26 cellular contexts compared by ENCODE assay signal in genomic region chr7:110766874-110767273, GRCh38.
DNase-seq lines count a peak whose midpoint lies in the region; ATAC-seq, FAIRE-seq and TF ChIP-seq lines count a peak whose summit lies in the region.
"Had no signal": no experiment of that assay in that cellular context is flagged by ENCODE, and none has a peak within 500 bp of the region (broad histone marks: within the 10 kb centered on the region; RNA-seq: fewer than 3 reads in every experiment).

No MANE protein-coding gene starts in this region.

- DNase-seq in SIG-M5 treated with dmso at 0.1 percent for 504 hours (lab: John Stamatoyannopoulos, UW; ENCODE audit: unreplicated experiment), result peak; percentile 44
- no peak for DNase-seq in SIG-M5 (lab: John Stamatoyannopoulos, UW)
- DNase-seq in PC-9, result peak in 1 of 2 experiments; percentile 88
- peak; percentile 55 for DNase-seq in foreskin melanocyte
- DNase-seq in NCI-H82 treated with DMSO at 0.1 percent for 48 hours (lab: John Stamatoyannopoulos, UW; ENCODE audit: unreplicated experiment), result no peak
- DNase-seq in HTR-8/SVneo (ENCODE audit: insufficient read length, low spot score), result no peak
- DNase-seq: activated CD4-positive, alpha-beta memory T cell treated with anti-CD3 and anti-CD28 coated beads, Interleukin-2, amount 10 ng/mL, durations not matched to agents 7 days and 5 days; activated naive CD8-positive, alpha-beta T cell treated with anti-CD3 and anti-CD28 coated beads, Interleukin-2, amount 10 ng/mL, durations not matched to agents 7 days and 5 days; cerebellar nuclear complex; EL; H9; immature natural killer cell; left ventricle myocardium superior; naive thymus-derived CD4-positive, alpha-beta T cell; NCI-H1092 treated with DMSO at 0.1 percent for 48 hours; NCI-H2171 treated with DMSO at 0.1 percent for 48 hours; NCI-H774; nucleus accumbens had no signal

- H3K4me2 ChIP-seq in PC-9, result peak overlapping the region; percentile 52
- H3K4me2 ChIP-seq: BLaER1 treated with 17β-estradiol and CSF1 and Interleukin-3, amounts not matched to agents 10 nM and 100 nM; hepatocyte had no signal

- no peaks in the 10 kb centered on the region for H3K9me2 ChIP-seq in PC-9 (ENCODE audit: insufficient read depth)

- BruUV-seq in PC-9 (replicated peaks; lab: Mats Ljungman, UMichigan), result no TSS peak

- no peaks in the 10 kb centered on the region for H3K79me2 ChIP-seq in PC-9 (ENCODE audit: low read depth)
- H3K79me2 ChIP-seq: hepatocyte had no signal

- no peaks in the 10 kb centered on the region for H3K36me3 ChIP-seq in PC-9 (ENCODE audit: low read depth)
- H3K36me3 ChIP-seq: BLaER1 treated with 17β-estradiol and CSF1 and Interleukin-3, amounts not matched to agents 10 nM and 100 nM had no signal

- ATAC-seq in HG03378 (IDR thresholded peaks at IDR 0.05; ENCODE audit: unreplicated experiment) (no peak), GM18870 (IDR thresholded peaks at IDR 0.05; ENCODE audit: unreplicated experiment) (no peak)
- ATAC-seq: left ventricle myocardium superior; naive thymus-derived CD4-positive, alpha-beta T cell; stimulated activated effector memory CD8-positive, alpha-beta T cell treated with anti-CD3 and anti-CD28 coated beads, Interleukin-12 subunit alpha, Interleukin-12 subunit beta, amount 100 ng/mL, for 72 hours had no signal

- peaks cover 17% of the 10 kb centered on the region for H3K4me1 ChIP-seq in PC-9 (replicated peaks; ENCODE audit: insufficient read depth)
- H3K4me1 ChIP-seq: BLaER1 treated with 17β-estradiol and CSF1 and Interleukin-3, amounts not matched to agents 10 nM and 100 nM had no signal

- peak overlapping the region; percentile 52 for H3K27ac ChIP-seq in PC-9
- H3K27ac ChIP-seq: BLaER1 treated with 17β-estradiol and CSF1 and Interleukin-3, amounts not matched to agents 10 nM and 100 nM; hepatocyte; HL-60 had no signal

- CTCF ChIA-PET in PC-9 (lab: Charles Lee), result no interaction called here

- FAIRE-seq in HTR-8/SVneo (lab: Jason Lieb, UNC), result no peak
- FAIRE-seq: frontal cortex, GM12892 had no signal

- no peaks in the 10 kb centered on the region for H3K9me3 ChIP-seq in PC-9 (ENCODE audit: insufficient read depth, low read depth)
- H3K9me3 ChIP-seq: BLaER1 treated with 17β-estradiol and CSF1 and Interleukin-3, amounts not matched to agents 10 nM and 100 nM had no signal

- H4K20me1 ChIP-seq in PC-9 (ENCODE audit: insufficient read depth), result no peaks in the 10 kb centered on the region
- H4K20me1 ChIP-seq: BLaER1 treated with 17β-estradiol and CSF1 and Interleukin-3, amounts not matched to agents 10 nM and 100 nM had no signal

- intact Hi-C loops in PC-9 (cut with micrococcal nuclease; ENCODE audit: unreplicated experiment), result no loop called here

- no peaks in the 10 kb centered on the region for H3F3A ChIP-seq in PC-9 (ENCODE audit: insufficient read depth, low read depth)

- no peaks in the 10 kb centered on the region for H3K27me3 ChIP-seq in PC-9 (ENCODE audit: insufficient read depth, low read depth)
- H3K27me3 ChIP-seq: BLaER1 treated with 17β-estradiol and CSF1 and Interleukin-3, amounts not matched to agents 10 nM and 100 nM; hepatocyte had no signal

- POLR2A ChIA-PET in PC-9 (lab: Charles Lee; ENCODE audit: unreplicated experiment), result no interaction called here

- peak overlapping the region; percentile 3; the same call in 1 of the 2 replicates for H3K4me3 ChIP-seq in PC-9
- H3K4me3 ChIP-seq: BLaER1 treated with 17β-estradiol and CSF1 and Interleukin-3, amounts not matched to agents 10 nM and 100 nM; hepatocyte had no signal

- no peak overlapping the region for H2AFZ ChIP-seq in PC-9
- H2AFZ ChIP-seq: hepatocyte had no signal

- TF ChIP-seq CTCF in PC-9 (conservative IDR thresholded peaks at IDR 0.05), result no peak

Comparison
In these comparisons a context has a peak if more than half of its experiments do, and no peak if none do; other contexts are left out.
1. DNase-seq: peak in SIG-M5 treated with dmso at 0.1 percent for 504 hours (single experiment) and foreskin melanocyte (single experiment); none in SIG-M5 (single experiment), NCI-H82 treated with DMSO at 0.1 percent for 48 hours (single experiment) and HTR-8/SVneo (single experiment).